Comparison of ENCODE assay signal across 5 cellular contexts in genomic region chr1:56777972-56778371, GRCh38. TPM values are rescaled to one million over a fixed set of nuclear protein-coding genes. Genes with fewer than 3 reads are reported as not detected.
"Had no signal": no experiment of that assay in that cellular context is flagged by ENCODE, and none has a peak within 500 bp of the region (broad histone marks: within the 10 kb centered on the region; RNA-seq: fewer than 3 reads in every experiment).

No MANE protein-coding gene starts in this region.

- H3K4me3 ChIP-seq: GM23338 had no signal

- H2AFZ ChIP-seq: GM23338 had no signal

- H3K4me2 ChIP-seq: GM23338 had no signal

- ATAC-seq: GM23338 had no signal

- DNase-seq: H9, HCEC 1CT had no signal

RNA-seq across cellular contexts. Expression of gene FYB2, which starts 41.2 kb away (rescaled TPM):
- total RNA-seq: GM23338, HT-29 had no signal
- polyA plus RNA-seq: IgD-negative memory B cell had no signal
